ENCODE assay signal across 15 cellular contexts in the genomic region with DNA sequence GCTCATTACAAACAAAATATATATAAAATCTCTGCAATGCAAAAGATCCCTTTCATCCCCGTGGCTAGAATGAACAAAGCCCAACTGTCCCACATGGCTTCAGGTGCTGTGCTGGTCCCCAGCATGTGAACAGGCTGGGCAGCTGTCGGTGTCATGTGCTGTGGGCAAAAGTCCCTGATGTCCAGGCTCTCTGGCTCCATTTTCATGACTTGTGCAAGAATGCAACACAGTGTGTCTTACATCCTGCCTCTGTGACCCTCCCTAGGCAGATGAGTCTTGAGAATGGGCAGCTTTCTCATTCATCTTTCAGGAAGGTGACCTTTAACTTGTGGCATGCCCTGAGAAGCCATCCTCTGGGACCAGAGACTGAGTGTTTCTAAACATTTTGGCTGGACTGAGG. TPM values are rescaled to one million over a fixed set of nuclear protein-coding genes. Genes with fewer than 3 reads are reported as not detected.
"Had no signal": no experiment of that assay in that cellular context is flagged by ENCODE, and none has a peak within 500 bp of the region (broad histone marks: within the 10 kb centered on the region; RNA-seq: fewer than 3 reads in every experiment).

No MANE protein-coding gene starts in this region.

- H3K9me3 Mint-ChIP-seq: mesothelial cell of epicardium had no signal

- ATAC-seq: activated CD4-positive, CD25-positive, alpha-beta regulatory T cell treated with anti-CD3 and anti-CD28 coated beads, Interleukin-2, amount 50 U/mL, for 24 hours; left ventricle myocardium superior had no signal

- H3K4me1 Mint-ChIP-seq: mesothelial cell of epicardium had no signal

- H3K9me3 ChIP-seq: colonic mucosa, transverse colon had no signal

- H2AFZ ChIP-seq: hepatocyte had no signal

- FAIRE-seq: astrocyte, kidney had no signal

- H3K4me2 ChIP-seq: hepatocyte had no signal

- H3K79me2 ChIP-seq: hepatocyte had no signal

- H3K27me3 ChIP-seq: cardiac muscle cell, colonic mucosa, hepatocyte, transverse colon had no signal

- H3K27ac Mint-ChIP-seq: mesothelial cell of epicardium had no signal

- DNase-seq: activated CD4-positive, alpha-beta T cell treated with anti-CD3 and anti-CD28 coated beads, Interleukin-2, amount 50 U/mL, for 48 hours; activated CD8-positive, alpha-beta memory T cell treated with anti-CD3 and anti-CD28 coated beads, Interleukin-2, amount 50 U/mL, for 4 hours; activated naive CD4-positive, alpha-beta T cell treated with Interleukin-2 at 50 U/mL for 16 hours; colonic mucosa; effector CD4-positive, alpha-beta T cell; kidney; left ventricle myocardium superior; stimulated activated naive CD4-positive, alpha-beta T cell; transverse colon had no signal

- H3K27ac ChIP-seq: cardiac muscle cell, colonic mucosa, hepatocyte, transverse colon had no signal

- H3K4me3 Mint-ChIP-seq: mesothelial cell of epicardium had no signal

- H3K4me1 ChIP-seq: colonic mucosa had no signal

- H3K4me3 ChIP-seq: cardiac muscle cell, colonic mucosa, hepatocyte, transverse colon had no signal

RNA-seq across cellular contexts. Expression of gene UPB1, which starts 45.3 kb away (rescaled TPM):
- total RNA-seq: fibroblast of lung had no signal
